In the genomic region with DNA sequence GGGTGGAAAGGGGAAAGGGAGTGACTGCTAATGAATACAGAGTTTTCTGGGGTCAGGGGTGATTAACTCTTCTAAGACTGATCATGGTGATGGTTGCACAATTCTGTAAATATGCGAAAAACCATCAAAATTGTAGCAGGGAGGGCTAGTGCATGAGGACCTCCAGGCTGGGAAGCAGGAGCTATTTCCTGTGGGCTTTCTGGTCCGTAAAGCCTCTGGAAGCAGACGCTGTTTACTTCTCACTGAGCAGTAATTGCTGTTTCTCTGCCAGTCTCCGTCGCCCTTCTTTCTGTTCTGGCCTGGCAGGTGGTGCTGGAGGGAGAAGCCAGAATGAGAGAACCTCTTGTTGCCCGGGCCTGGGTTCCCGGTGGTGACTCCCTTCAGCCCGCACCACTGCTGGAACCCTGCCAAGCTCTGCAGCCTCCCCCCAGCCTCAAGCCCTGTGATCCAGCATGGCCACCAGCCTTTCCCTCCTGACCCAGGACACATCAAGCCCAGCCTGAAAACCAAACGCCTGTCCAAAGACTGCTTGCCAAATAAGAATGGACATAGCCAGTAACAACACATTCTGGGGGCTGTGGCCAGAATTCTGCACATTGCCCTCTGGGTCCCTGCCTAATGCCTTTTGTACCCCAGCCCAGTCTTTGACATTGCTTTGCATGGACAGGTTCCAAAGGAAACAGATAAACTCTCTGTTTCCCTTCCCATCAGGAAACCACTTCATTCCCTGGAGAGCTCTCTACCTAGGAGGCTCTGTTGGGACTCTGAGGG, we compare ENCODE assay signal across 9 cellular contexts.
DNase-seq lines count a peak whose midpoint lies in the region; ATAC-seq and TF ChIP-seq lines count a peak whose summit lies in the region.
"Had no signal": no experiment of that assay in that cellular context is flagged by ENCODE, and none has a peak within 500 bp of the region (broad histone marks: within the 10 kb centered on the region; RNA-seq: fewer than 3 reads in every experiment).

No MANE protein-coding gene starts in this region.

- no peaks in the 10 kb centered on the region for H3K9me2 ChIP-seq in PC-3 (replicated peaks; ENCODE audit: low read length)

- no peak for ATAC-seq in HG02623 (IDR thresholded peaks at IDR 0.05; ENCODE audit: unreplicated experiment)
- ATAC-seq in PC-3, result no peak

- H3K27ac Mint-ChIP-seq in Calu3 (ENCODE audit: unreplicated experiment) (no peak overlapping the region), immature natural killer cell (no peak overlapping the region)
- H3K27ac Mint-ChIP-seq: activated CD4-positive, alpha-beta T cell treated with anti-CD3 and anti-CD28 coated beads, Interleukin-2, amount 10 ng/mL, durations not matched to agents 7 days and 5 days had no signal

- peaks cover 76% of the 10 kb centered on the region for H3K27me3 ChIP-seq in PC-3 (ENCODE audit: low read length)

- no peak overlapping the region for H3K4me2 ChIP-seq in PC-3 (ENCODE audit: low read length)

- H4K20me1 ChIP-seq in PC-3 (ENCODE audit: low read length), result no peaks in the 10 kb centered on the region

- H3F3A ChIP-seq in PC-3 (ENCODE audit: low read length, unreplicated experiment), result no peaks in the 10 kb centered on the region

- no peaks in the 10 kb centered on the region for H3K9me3 ChIP-seq in PC-3 (ENCODE audit: low read length)

- H2AFZ ChIP-seq in PC-3 (ENCODE audit: low read length), result no peak overlapping the region

- no peak overlapping the region for H3K27ac ChIP-seq in PC-3 (ENCODE audit: low read length)

- no peak overlapping the region for H3K4me3 ChIP-seq in PC-3 (ENCODE audit: low read length)

- intact Hi-C loops in Calu3 (cut with micrococcal nuclease; ENCODE audit: unreplicated experiment), result no loop called here
- intact Hi-C loops in PC-3 (cut with micrococcal nuclease), result no loop called here

- no peaks in the 10 kb centered on the region for H3K79me2 ChIP-seq in PC-3 (ENCODE audit: low read length)

- 0 out of 2 replicates have a peak, but pooled peaks cover 6% of the 10 kb centered on the region for H3K4me1 ChIP-seq in PC-3 (ENCODE audit: insufficient read depth, low read length)

- no peak for TF ChIP-seq CTCF in Calu3 (IDR thresholded peaks at IDR 0.05; ENCODE audit: unreplicated experiment)
- no peak for TF ChIP-seq CTCF in PC-3 (conservative IDR thresholded peaks at IDR 0.05; ENCODE audit: low read depth, low read length)

- peaks cover 9% of the 10 kb centered on the region for H3K4me1 Mint-ChIP-seq in Calu3 (ENCODE audit: low read depth, unreplicated experiment)
- H3K4me1 Mint-ChIP-seq in immature natural killer cell, result no peaks in the 10 kb centered on the region
- H3K4me1 Mint-ChIP-seq: activated CD4-positive, alpha-beta T cell treated with anti-CD3 and anti-CD28 coated beads, Interleukin-2, amount 10 ng/mL, durations not matched to agents 7 days and 5 days had no signal

- H3K36me3 Mint-ChIP-seq in Calu3 (ENCODE audit: insufficient read depth, unreplicated experiment) (no peaks in the 10 kb centered on the region), immature natural killer cell (no peaks in the 10 kb centered on the region)

- no peaks in the 10 kb centered on the region for H3K36me3 ChIP-seq in PC-3 (ENCODE audit: low read depth, low read length)

- DNase-seq in NCI-H1417 (lab: John Stamatoyannopoulos, UW) (peak in 2 of 3 experiments; percentile 52 to 81), anterior cingulate cortex (lab: John Stamatoyannopoulos, UW) (peak in 55 of 58 donors; percentile 24 to 87 (median 69)), hypothalamus (lab: John Stamatoyannopoulos, UW) (peak in 46 of 51 donors; percentile 24 to 85 (median 66)), superior temporal gyrus (ENCODE audit: extremely low spot score) (peak; percentile 62), Calu3 (no peak), immature natural killer cell (no peak), PC-3 (no peak)
- DNase-seq: activated CD4-positive, alpha-beta T cell treated with anti-CD3 and anti-CD28 coated beads, Interleukin-2, amount 10 ng/mL, durations not matched to agents 7 days and 5 days had no signal

- H3K27me3 Mint-ChIP-seq in Calu3 (ENCODE audit: unreplicated experiment) (peaks cover 85% of the 10 kb centered on the region), immature natural killer cell (ENCODE audit: low read depth in 3 of 3) (peaks cover under 1 to 18% (median 4%) of the 10 kb centered on the region in 3 donors)

- H3K9me3 Mint-ChIP-seq in Calu3 (ENCODE audit: low read depth, unreplicated experiment), result no peaks in the 10 kb centered on the region
- H3K9me3 Mint-ChIP-seq in immature natural killer cell, result no peaks in the 10 kb centered on the region
- H3K9me3 Mint-ChIP-seq: activated CD4-positive, alpha-beta T cell treated with anti-CD3 and anti-CD28 coated beads, Interleukin-2, amount 10 ng/mL, durations not matched to agents 7 days and 5 days had no signal

- CTCF ChIA-PET in Calu3 (lab: Charles Lee) (no interaction called here), PC-3 (lab: Charles Lee) (no interaction called here)

- POLR2A ChIA-PET in PC-3 (lab: Charles Lee; ENCODE audit: unreplicated experiment), result no interaction called here

- H3K9ac ChIP-seq in PC-3 (ENCODE audit: low read length), result no peak overlapping the region

- H3K4me3 Mint-ChIP-seq in Calu3 (ENCODE audit: low read depth, unreplicated experiment) (no peak overlapping the region), immature natural killer cell (no peak overlapping the region)
- H3K4me3 Mint-ChIP-seq: activated CD4-positive, alpha-beta T cell treated with anti-CD3 and anti-CD28 coated beads, Interleukin-2, amount 10 ng/mL, durations not matched to agents 7 days and 5 days had no signal

- BruUV-seq in Calu3 (replicated peaks; lab: Mats Ljungman, UMichigan) (no TSS peak), PC-3 (replicated peaks; lab: Mats Ljungman, UMichigan) (no TSS peak)

Comparison
In these comparisons a context has a peak if more than half of its experiments do, and no peak if none do; other contexts are left out.
1. DNase-seq: peak in NCI-H1417 (2 of 3), anterior cingulate cortex (55 of 58), hypothalamus (46 of 51) and superior temporal gyrus (single experiment); none in Calu3 (single experiment), immature natural killer cell (0 of 3) and PC-3 (single experiment).